Comparison of ENCODE assay signal across 7 cellular contexts in genomic region chr16:69329369-69330285, GRCh38. TPM values are rescaled to one million over a fixed set of nuclear protein-coding genes. Genes with fewer than 3 reads are reported as not detected.
DNase-seq lines count a peak whose midpoint lies in the region; ATAC-seq and TF ChIP-seq lines count a peak whose summit lies in the region.

No MANE protein-coding gene starts in this region.

- no TSS peak for BruUV-seq in mammary epithelial cell (replicated peaks; lab: Mats Ljungman, UMichigan)

- no peak for TF ChIP-seq RAD21 in liver (IDR thresholded peaks at IDR 0.05)

- peak overlapping the region; percentile 87 for H2AFZ ChIP-seq in mammary epithelial cell (ENCODE audit: low read depth, low read length)

- H3K79me2 ChIP-seq in mammary epithelial cell (ENCODE audit: insufficient read depth, low read length): peaks cover 82% of the 10 kb centered on the region

- peak overlapping the region; percentile 98 for H3K4me2 ChIP-seq in mammary epithelial cell (ENCODE audit: insufficient read depth, low read depth, low read length)

- H3K27me3 ChIP-seq in SJSA1 (replicated peaks): no peaks in the 10 kb centered on the region
- H3K27me3 ChIP-seq in mammary epithelial cell (ENCODE audit: insufficient read depth, low read length): no peaks in the 10 kb centered on the region
- no peaks in the 10 kb centered on the region for H3K27me3 ChIP-seq in liver (ENCODE audit: control insufficient read depth in 4 of 4, insufficient read depth in 4 of 4, low read length in 3 of 4)

- CTCF ChIA-PET in mammary epithelial cell (lab: Charles Lee; ENCODE audit: low non-redundant PET): no interaction called here

- peak; percentile 18 for ATAC-seq in GM18870 (IDR thresholded peaks at IDR 0.05; ENCODE audit: unreplicated experiment)
- peak; percentile 32 for ATAC-seq in HG02870 (IDR thresholded peaks at IDR 0.05; ENCODE audit: unreplicated experiment)

- DNase-seq in SJSA1 (ENCODE audit: low read depth in 1 of 2, low spot score in 2 of 2) (peak in 1 of 2 experiments; percentile 50), mammary epithelial cell (peak; percentile 48), LoVo (ENCODE audit: low spot score) (no peak)
- DNase-seq in stimulated activated CD4-positive, alpha-beta T cell treated with anti-CD3 and anti-CD28 coated beads, TNF-alpha, amount 100 ng/mL, for 4 hours (ENCODE audit: low read depth in 3 of 3): peak in 2 of 3 experiments; percentile 41 to 42

- no peaks in the 10 kb centered on the region for H4K20me1 ChIP-seq in mammary epithelial cell (ENCODE audit: insufficient read depth, low read length)

- H3K4me3 ChIP-seq in SJSA1 (peak overlapping the region; percentile 94), mammary epithelial cell (replicated peaks in 1 of 3; ENCODE audit: insufficient read depth in 1 of 3, low read depth in 2 of 3, low read length in 3 of 3) (peak overlapping the region; percentile 45 to 80 (median 79)), liver (ENCODE audit: low read depth in 1 of 3, low read length in 3 of 3) (peak overlapping the region; percentile 55 to 88 (median 83))

- intact Hi-C loops in mammary epithelial cell (cut with micrococcal nuclease): loop anchor here (1.0 kb wide), 1 partner anchor 10 kb away; the partner anchor contains the start of genes COG8 and NIP7

- in situ Hi-C loops in mammary epithelial cell (cut with MboI; ENCODE audit: low sequenced_read_pairs in 2 of 2): no loop called here

- H3K4me1 ChIP-seq in SJSA1 (replicated peaks) (peaks cover 26% of the 10 kb centered on the region), mammary epithelial cell (ENCODE audit: insufficient read depth, low read length) (peaks cover 28% of the 10 kb centered on the region), liver (ENCODE audit: control insufficient read depth in 4 of 4, insufficient read depth in 4 of 4, low read length in 3 of 4) (peaks cover 19 to 58% (median 43%) of the 10 kb centered on the region in 4 donors)

- dilution Hi-C loops in mammary epithelial cell (cut with HindIII; ENCODE audit: low sequenced_read_pairs): loop anchor here (5.0 to 10.0 kb wide), 2 partner anchors 102 to 415 kb away; no protein-coding TSS in a partner anchor

- 0 out of 2 replicates have a peak, but pooled peaks cover 3% of the 10 kb centered on the region for H3K9me3 ChIP-seq in SJSA1 (replicated peaks)
- no peaks in the 10 kb centered on the region for H3K9me3 ChIP-seq in mammary epithelial cell (replicated peaks; ENCODE audit: insufficient read depth, low read length)
- no peaks in the 10 kb centered on the region for H3K9me3 ChIP-seq in liver (ENCODE audit: control insufficient read depth in 4 of 4, low read length in 3 of 4)

- H3K36me3 ChIP-seq in SJSA1 (peaks cover 84% of the 10 kb centered on the region), mammary epithelial cell (ENCODE audit: insufficient read depth, low read length) (peaks cover 27% of the 10 kb centered on the region), liver (ENCODE audit: control insufficient read depth in 4 of 4, insufficient read depth in 3 of 4, low read depth in 1 of 4, low read length in 3 of 4) (peaks cover 8 to 27% (median 15%) of the 10 kb centered on the region in 4 donors)

- 8% methylated on average over 20 of the region's 77 CpGs for WGBS in mammary epithelial cell (ENCODE audit: low coverage, missing lambda C conversion rate)
- WGBS in liver: 5% methylated on average over 77 of the region's 77 CpGs

- TF ChIP-seq CTCF in mammary epithelial cell (conservative IDR thresholded peaks at IDR 0.05 in 1 of 2, IDR thresholded peaks at IDR 0.05 in 1 of 2; ENCODE audit: extremely low read depth in 1 of 2, insufficient read depth in 1 of 2, low read depth in 1 of 2, low read length in 2 of 2) (no peak), liver (IDR thresholded peaks at IDR 0.05; ENCODE audit: low read depth, low read length, missing input control) (no peak)

- peak overlapping the region; percentile 40 for H3K9ac ChIP-seq in mammary epithelial cell (ENCODE audit: insufficient read depth, low read length)
- H3K9ac ChIP-seq in liver (ENCODE audit: low read depth in 1 of 2, low read length in 2 of 2): peak overlapping the region in 1 of 2 donors; percentile 60

- H3K27ac ChIP-seq in SJSA1 (peak overlapping the region; percentile 2; the same call in 1 of the 2 replicates), mammary epithelial cell (ENCODE audit: insufficient read depth, low read depth, low read length) (peak overlapping the region; percentile 58), liver (ENCODE audit: low read depth in 1 of 2, low read length in 2 of 2) (peak overlapping the region; percentile 85 to 87)

TF ChIP-seq in liver, 16 proteins besides CTCF, POLR2A, EP300 and RAD21 (continues in another document):
- no peak for TF ChIP-seq SP1 (IDR thresholded peaks at IDR 0.05)
- no peak for TF ChIP-seq MAX (IDR thresholded peaks at IDR 0.05)
- no peak for TF ChIP-seq GABPA (IDR thresholded peaks at IDR 0.05 in 1 of 2, conservative IDR thresholded peaks at IDR 0.05 in 1 of 2)
- TF ChIP-seq REST (IDR thresholded peaks at IDR 0.05): no peak
- TF ChIP-seq NR2F2 (IDR thresholded peaks at IDR 0.05): no peak
- TF ChIP-seq TAF1 (conservative IDR thresholded peaks at IDR 0.05): no peak
- TF ChIP-seq, protein P1, sequence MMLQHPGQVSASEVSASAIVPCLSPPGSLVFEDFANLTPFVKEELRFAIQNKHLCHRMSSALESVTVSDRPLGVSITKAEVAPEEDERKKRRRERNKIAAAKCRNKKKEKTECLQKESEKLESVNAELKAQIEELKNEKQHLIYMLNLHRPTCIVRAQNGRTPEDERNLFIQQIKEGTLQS (IDR thresholded peaks at IDR 0.05): no peak
- TF ChIP-seq RXRA (IDR thresholded peaks at IDR 0.05): no peak
- no peak for TF ChIP-seq JUND (IDR thresholded peaks at IDR 0.05)
- TF ChIP-seq EGR1 (IDR thresholded peaks at IDR 0.05; ENCODE audit: low read depth in 2 of 2): no peak
- TF ChIP-seq HNF4A (conservative IDR thresholded peaks at IDR 0.05): no peak

RNA-seq across cellular contexts. Expression of gene PDF, which starts 0.8 kb away (rescaled TPM):
- total RNA-seq in SJSA1 (2014; rRNA removed; shearing (Covaris generic)): 17.8 and 33.0 TPM in 2 replicates
- total RNA-seq in mammary epithelial cell (10 to 100 TPM; 20.2 to 21.7 TPM), liver (10 to 100 TPM; 16.8 to 31.3 TPM)
- polyA plus RNA-seq in mammary epithelial cell (14.4 TPM), liver (10 to 100 TPM; 22.2 to 24.0 TPM)
- 0.67 TPM for polyA minus RNA-seq in mammary epithelial cell

RNA-seq across cellular contexts. Expression of gene COG8, which starts 9.7 kb away (rescaled TPM):
- 33.5 and 34.9 TPM in 2 replicates for total RNA-seq in SJSA1 (2014; rRNA removed; shearing (Covaris generic))
- total RNA-seq in mammary epithelial cell: 10 to 100 TPM; 24.3 to 32.7 TPM
- 25.8 TPM for polyA plus RNA-seq in mammary epithelial cell
- polyA minus RNA-seq in mammary epithelial cell: 26.5 TPM
- 10 to 100 TPM; 28.8 to 37.4 TPM for total RNA-seq in liver
- 10 to 100 TPM; 11.2 to 19.6 TPM for polyA plus RNA-seq in liver

RNA-seq across cellular contexts. Expression of gene NIP7, which starts 9.9 kb away (rescaled TPM):
- total RNA-seq in SJSA1 (2014; rRNA removed; shearing (Covaris generic)): 26.8 and 31.0 TPM in 2 replicates
- total RNA-seq in mammary epithelial cell (10 to 100 TPM; 24.8 to 43.2 TPM), liver (10 to 100 TPM; 11.7 to 14.0 TPM)
- polyA plus RNA-seq in mammary epithelial cell (19.7 TPM), liver (10 to 100 TPM in 1 of 2 donors, 1 to 10 TPM in 1; 7.4 to 10.5 TPM)
- polyA minus RNA-seq in mammary epithelial cell: 52.6 TPM

RNA-seq across cellular contexts. Expression of gene VPS4A, which starts 18.5 kb away (rescaled TPM):
- 27.9 and 42.3 TPM in 2 replicates for total RNA-seq in SJSA1 (2014; rRNA removed; shearing (Covaris generic))
- total RNA-seq in mammary epithelial cell: 10 to 100 TPM; 32.0 to 38.4 TPM
- polyA plus RNA-seq in mammary epithelial cell: 22.6 TPM
- polyA minus RNA-seq in mammary epithelial cell: 49.4 TPM
- 10 to 100 TPM; 13.3 to 15.2 TPM for total RNA-seq in liver
- 10 to 100 TPM; 13.7 to 15.7 TPM for polyA plus RNA-seq in liver

RNA-seq across cellular contexts. Expression of gene TMED6, which starts 22.0 kb away (rescaled TPM):
- 0.21 TPM in 1 of 2 replicates, not detected in the other for total RNA-seq in SJSA1 (2014; rRNA removed; shearing (Covaris generic))
- total RNA-seq in mammary epithelial cell: under 1 TPM; 0.17 to 0.56 TPM
- not detected for polyA plus RNA-seq in mammary epithelial cell
- not detected for polyA minus RNA-seq in mammary epithelial cell
- total RNA-seq in liver: 10 to 100 TPM; 10.6 to 46.2 TPM
- polyA plus RNA-seq in liver: 10 to 100 TPM in 1 of 2 donors, under 1 TPM in 1; 0.18 to 11.4 TPM

Comparison
In these comparisons a context has a peak if more than half of its experiments do, and no peak if none do; other contexts are left out.
1. H3K27ac ChIP-seq: peak in every context shown above with its lines; median percentile 86 in liver; 58 in mammary epithelial cell; 2 in SJSA1.